ENCODE assay signal across 17 cellular contexts in the genomic region with DNA sequence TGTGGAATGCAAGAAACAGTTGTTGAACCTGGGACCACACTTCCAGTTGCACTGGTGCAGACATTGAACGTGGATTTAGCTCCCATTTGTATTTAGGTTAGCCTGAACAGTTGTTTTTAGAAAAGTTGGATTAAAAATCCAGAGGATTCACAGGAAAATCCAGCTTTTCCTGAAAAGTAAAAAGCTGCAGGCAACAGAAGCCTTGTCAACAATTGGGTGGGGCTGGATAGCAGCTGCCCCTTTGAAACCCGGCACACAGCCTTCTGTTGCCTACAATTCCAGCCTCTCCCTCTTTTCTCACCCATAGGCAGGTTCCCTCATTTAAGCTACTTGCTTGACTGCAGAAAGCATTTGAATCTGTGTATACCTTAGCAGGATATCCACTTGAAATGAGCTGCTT.
A peak's percentile ranks its signal among the peaks of the same experiment; 100 is the strongest.
DNase-seq lines count a peak whose midpoint lies in the region; ATAC-seq and TF ChIP-seq lines count a peak whose summit lies in the region.
"Had no signal": no experiment of that assay in that cellular context is flagged by ENCODE, and none has a peak within 500 bp of the region (broad histone marks: within the 10 kb centered on the region; RNA-seq: fewer than 3 reads in every experiment).

No MANE protein-coding gene starts in this region.

- H3K36me3 ChIP-seq in fibroblast of lung (ENCODE audit: control insufficient read depth, insufficient read depth, low read length) (no peaks in the 10 kb centered on the region), sigmoid colon (no peaks in the 10 kb centered on the region)
- H3K36me3 ChIP-seq: suprapubic skin had no signal

- no peaks in the 10 kb centered on the region for H3K23me2 ChIP-seq in H9 (ENCODE audit: insufficient read length, low read depth, low read length, poor library complexity, severe bottlenecking)

- intact Hi-C loops in sigmoid colon (cut with DNase I) = loop anchor here (5.0 to 10.0 kb wide), 6 partner anchors 80 to 960 kb away; no protein-coding TSS in a partner anchor

- H3K9ac ChIP-seq in fibroblast of lung (ENCODE audit: insufficient read depth, low read length) = no peak overlapping the region
- no peak overlapping the region for H3K9ac ChIP-seq in H9 (ENCODE audit: extremely low read depth, insufficient read length, low read length)

- H3K9me3 Mint-ChIP-seq in H9 = no peaks in the 10 kb centered on the region; a peak in 2 of 5 replicates
- H3K9me3 Mint-ChIP-seq: activated T-helper 17 cell treated with anti-CD3 and anti-CD28 coated beads, Interleukin-2, amount 50 U/mL, for 72 hours; HFFc6 had no signal

- no peak overlapping the region for H2BK120ac ChIP-seq in H9 (ENCODE audit: low read depth, low read length, poor library complexity, severe bottlenecking)

- no peaks in the 10 kb centered on the region for H3K79me1 ChIP-seq in H9 (ENCODE audit: insufficient read depth, low read depth, low read length, poor library complexity, severe bottlenecking)

- H2BK5ac ChIP-seq in H9 (ENCODE audit: insufficient read length, low read length) = no peak overlapping the region

- in situ Hi-C loops in GM13977 (cut with MboI; ENCODE audit: low pct_unique_long_range_greater_than_20kb, low sequenced_read_pairs, unreplicated experiment) = loop anchor here (10.0 kb wide), 1 partner anchor 308 kb away; no protein-coding TSS in a partner anchor

- H2BK12ac ChIP-seq in H9 (ENCODE audit: insufficient read length, low read depth, low read length) = no peak overlapping the region

- no peak overlapping the region for H4K5ac ChIP-seq in H9 (ENCODE audit: insufficient read length, low read depth, low read length)

- no peaks in the 10 kb centered on the region for H3K36me3 Mint-ChIP-seq in H9 (ENCODE audit: insufficient read depth in 1 of 3, low read depth in 3 of 3)
- H3K36me3 Mint-ChIP-seq: CD4-positive, CD25-positive, alpha-beta regulatory T cell had no signal

- H3K4me3 ChIP-seq in fibroblast of lung (replicated peaks in 1 of 4; ENCODE audit: control extremely low read depth in 1 of 4, insufficient read depth in 1 of 4, low read depth in 3 of 4, low read length in 4 of 4) (no peak overlapping the region), sigmoid colon (no peak overlapping the region)
- H3K4me3 ChIP-seq: mucosa of descending colon, psoas muscle, suprapubic skin had no signal

- no peak overlapping the region for H2BK15ac ChIP-seq in H9 (ENCODE audit: low read depth, low read length)

- peaks cover 33 to 39% of the 10 kb centered on the region in 2 experiments for H3K4me1 Mint-ChIP-seq in H9

- H2BK20ac ChIP-seq in H9 (ENCODE audit: low read depth, low read length, poor library complexity, severe bottlenecking) = no peak overlapping the region

- no peaks in the 10 kb centered on the region for H3K79me2 ChIP-seq in fibroblast of lung (ENCODE audit: control insufficient read depth, insufficient read depth, low read length)
- no peaks in the 10 kb centered on the region for H3K79me2 ChIP-seq in H9 (ENCODE audit: insufficient read depth, low read length)

- no peak overlapping the region for H3K18ac ChIP-seq in H9 (ENCODE audit: insufficient read length, low read depth, low read length)

- H3K27me3 Mint-ChIP-seq in H9 (ENCODE audit: low read depth) = peaks cover 5% of the 10 kb centered on the region; the same call in 1 of the 2 replicates
- H3K27me3 Mint-ChIP-seq: activated T-helper 17 cell treated with anti-CD3 and anti-CD28 coated beads, Interleukin-2, amount 50 U/mL, for 72 hours had no signal

- no peak overlapping the region for H3K4ac ChIP-seq in H9 (ENCODE audit: low read depth, low read length)

- H3K27ac Mint-ChIP-seq in H9 = 0 out of 7 replicates have a peak overlapping the region, but pooled peaks of 1 of the 3 experiments have one; percentile 55
- H3K27ac Mint-ChIP-seq: activated T-helper 17 cell treated with anti-CD3 and anti-CD28 coated beads, Interleukin-2, amount 50 U/mL, for 72 hours; HFFc6 had no signal

- no peak overlapping the region for H4K8ac ChIP-seq in H9 (replicated peaks; ENCODE audit: insufficient read length, low read depth, low read length)

- no peak for ATAC-seq in GM18511 (IDR thresholded peaks at IDR 0.05; ENCODE audit: unreplicated experiment)
- ATAC-seq: activated T-helper 17 cell treated with anti-CD3 and anti-CD28 coated beads, Interleukin-2, amount 50 U/mL, for 72 hours; mucosa of descending colon; psoas muscle had no signal

- H3K23ac ChIP-seq in H9 (ENCODE audit: insufficient read length, low read depth, low read length) = no peak overlapping the region

- TF ChIP-seq POLR2A in sigmoid colon (IDR thresholded peaks at IDR 0.05) = no peak

- H2AFZ ChIP-seq in fibroblast of lung (ENCODE audit: low read length) = peak overlapping the region; percentile 33
- H2AFZ ChIP-seq in H9 (ENCODE audit: low read length) = no peak overlapping the region

- no peak for TF ChIP-seq CTCF in fibroblast of lung (conservative IDR thresholded peaks at IDR 0.05 in 1 of 2, IDR thresholded peaks at IDR 0.05 in 1 of 2; ENCODE audit: low read depth in 1 of 2, low read length in 2 of 2)
- no peak for TF ChIP-seq CTCF in sigmoid colon (IDR thresholded peaks at IDR 0.05)
- TF ChIP-seq CTCF in H9 (conservative IDR thresholded peaks at IDR 0.05) = no peak
- no peak for TF ChIP-seq CTCF in GM13977 (IDR thresholded peaks at IDR 0.05; ENCODE audit: extremely low read depth, insufficient read depth, missing control alignments)

- no peak overlapping the region for H3K4me3 Mint-ChIP-seq in H9
- H3K4me3 Mint-ChIP-seq: activated T-helper 17 cell treated with anti-CD3 and anti-CD28 coated beads, Interleukin-2, amount 50 U/mL, for 72 hours; HFFc6 had no signal

- H3K4me1 ChIP-seq in fibroblast of lung (ENCODE audit: control insufficient read depth, extremely low read depth, insufficient read depth, low read length) = peaks cover 18% of the 10 kb centered on the region
- peaks cover 0 to 49% (median 46%) of the 10 kb centered on the region in 4 donors for H3K4me1 ChIP-seq in sigmoid colon
- H3K4me1 ChIP-seq in H9 (ENCODE audit: insufficient read depth, low read length) = peaks cover 7% of the 10 kb centered on the region; the same call in 1 of the 2 replicates

- no peak overlapping the region for H4K91ac ChIP-seq in H9 (ENCODE audit: insufficient read length, low read depth, low read length)

- H3K27me3 ChIP-seq in fibroblast of lung (ENCODE audit: control insufficient read depth, insufficient read depth, low read length) (no peaks in the 10 kb centered on the region), sigmoid colon (no peaks in the 10 kb centered on the region), H9 (ENCODE audit: insufficient read depth, low read length) (no peaks in the 10 kb centered on the region)
- H3K27me3 ChIP-seq: suprapubic skin had no signal

- peak; percentile 23 for DNase-seq in DMS53 (lab: John Stamatoyannopoulos, UW)
- DNase-seq in DMS53 treated with DMSO at 0.1 percent for 48 hours (lab: John Stamatoyannopoulos, UW; ENCODE audit: unreplicated experiment) = no peak
- peak; percentile 59 for DNase-seq in NCI-H1694 treated with DMSO at 0.1 percent for 48 hours (lab: John Stamatoyannopoulos, UW)
- no peak for DNase-seq in fibroblast of lung (ENCODE audit: low read depth in 2 of 2)
- no peak for DNase-seq in sigmoid colon
- no peak for DNase-seq in H9
- DNase-seq in GM13977 (ENCODE audit: low spot score) = no peak
- DNase-seq: 8988T; activated CD4-positive, alpha-beta T cell treated with anti-CD3 and anti-CD28 coated beads, Interleukin-2, amount 50 U/mL, for 48 hours; CD4-positive, CD25-positive, alpha-beta regulatory T cell; HFFc6; Karpas-422; psoas muscle had no signal

- no peak overlapping the region for H3T11ph ChIP-seq in H9 (ENCODE audit: low read length)

- 19 to 53% methylated on average over 2 of the region's 2 CpGs for whole genome bisulfite sequencing in sigmoid colon, 2 donors
- no CpG with 5 or more reads among the region's 2 CpGs for WGBS in H9 (ENCODE audit: extremely low coverage, insufficient read length, low lambda C conversion rate)

- no peaks in the 10 kb centered on the region for H4K20me1 ChIP-seq in fibroblast of lung (ENCODE audit: control insufficient read depth, extremely low read depth, insufficient read depth, low read length)
- no peaks in the 10 kb centered on the region for H4K20me1 ChIP-seq in H9 (ENCODE audit: control insufficient read depth, insufficient read depth, insufficient read length)

- no peak overlapping the region for H3K14ac ChIP-seq in H9 (ENCODE audit: insufficient read depth, low read length)

- no peak overlapping the region for H3K56ac ChIP-seq in H9 (ENCODE audit: insufficient read length, low read depth, low read length)

- TF ChIP-seq EP300 in sigmoid colon (IDR thresholded peaks at IDR 0.05) = no peak

- H3K4me2 ChIP-seq in fibroblast of lung (ENCODE audit: extremely low read depth, insufficient read depth, low read length) (no peak overlapping the region), H9 (ENCODE audit: insufficient read depth, insufficient read length, low read length) (no peak overlapping the region)

- no peaks in the 10 kb centered on the region for H3K9me3 ChIP-seq in fibroblast of lung (ENCODE audit: control insufficient read depth, insufficient read depth, low read depth, low read length)
- H3K9me3 ChIP-seq in sigmoid colon = no peaks in the 10 kb centered on the region
- H3K9me3 ChIP-seq in H9 (ENCODE audit: control insufficient read depth, low read depth, low read length) = no peaks in the 10 kb centered on the region
- H3K9me3 ChIP-seq: mucosa of descending colon, psoas muscle, suprapubic skin had no signal

- H3K27ac ChIP-seq in fibroblast of lung (ENCODE audit: insufficient read depth, low read length) (no peak overlapping the region), sigmoid colon (peak overlapping the region; percentile 2 to 90 (median 84)), H9 (ENCODE audit: insufficient read length, low read depth, low read length) (no peak overlapping the region)
- H3K27ac ChIP-seq: suprapubic skin had no signal

- no peak overlapping the region for H2AK5ac ChIP-seq in H9 (ENCODE audit: insufficient read length, low read length)

Comparison
In these comparisons a context has a peak if more than half of its experiments do, and no peak if none do; other contexts are left out.
1. DNase-seq: peak in DMS53 (single experiment) and NCI-H1694 treated with DMSO at 0.1 percent for 48 hours (single experiment); none in DMS53 treated with DMSO at 0.1 percent for 48 hours (single experiment), fibroblast of lung (0 of 2), sigmoid colon (single experiment), H9 (single experiment) and GM13977 (single experiment).
2. H3K27ac ChIP-seq: peak in sigmoid colon (4 of 4); none in fibroblast of lung (single experiment) and H9 (single experiment).